In the genomic region with DNA sequence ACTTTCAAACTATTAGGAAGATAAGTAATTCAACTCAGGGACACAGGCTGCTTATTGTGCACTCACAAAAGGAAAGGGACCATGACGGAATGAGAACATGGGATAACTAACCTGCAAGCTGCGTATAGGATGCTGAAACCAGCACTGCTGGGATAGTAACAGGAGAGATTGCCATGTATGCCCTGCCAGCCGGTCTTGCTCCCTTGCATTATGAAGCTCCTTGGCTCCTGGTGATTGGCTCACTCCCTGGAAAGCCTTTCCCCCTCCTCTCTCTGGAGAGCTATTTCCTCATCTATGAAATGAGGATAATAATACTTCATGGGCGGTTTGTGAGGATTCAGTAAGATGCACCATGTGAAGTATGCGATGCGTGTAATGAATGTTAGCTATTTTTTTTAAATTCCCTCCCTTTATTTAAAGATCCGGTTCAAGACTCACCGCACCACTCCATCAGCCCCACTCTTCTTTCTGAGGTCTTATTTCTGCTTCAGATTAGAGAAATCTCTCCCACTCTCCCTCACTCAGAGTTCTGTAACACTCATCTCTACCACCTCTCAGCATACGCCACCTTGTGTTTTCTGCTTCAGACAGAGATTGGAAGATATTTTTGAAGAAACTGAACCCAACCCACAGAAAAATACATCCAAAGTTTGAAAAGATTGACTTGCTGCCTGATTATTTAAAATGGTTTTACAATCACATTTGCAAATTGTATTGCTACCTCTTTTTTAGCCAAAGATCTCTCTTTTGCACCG, we compare ENCODE assay signal across 1 cellular context.
A peak's percentile ranks its signal among the peaks of the same experiment; 100 is the strongest.
TF ChIP-seq lines count a peak whose summit lies in the region.

No MANE protein-coding gene starts in this region.

TF ChIP-seq in neural cell, 6 proteins besides CTCF, POLR2A, EP300 and RAD21:
- TF ChIP-seq, protein P1, sequence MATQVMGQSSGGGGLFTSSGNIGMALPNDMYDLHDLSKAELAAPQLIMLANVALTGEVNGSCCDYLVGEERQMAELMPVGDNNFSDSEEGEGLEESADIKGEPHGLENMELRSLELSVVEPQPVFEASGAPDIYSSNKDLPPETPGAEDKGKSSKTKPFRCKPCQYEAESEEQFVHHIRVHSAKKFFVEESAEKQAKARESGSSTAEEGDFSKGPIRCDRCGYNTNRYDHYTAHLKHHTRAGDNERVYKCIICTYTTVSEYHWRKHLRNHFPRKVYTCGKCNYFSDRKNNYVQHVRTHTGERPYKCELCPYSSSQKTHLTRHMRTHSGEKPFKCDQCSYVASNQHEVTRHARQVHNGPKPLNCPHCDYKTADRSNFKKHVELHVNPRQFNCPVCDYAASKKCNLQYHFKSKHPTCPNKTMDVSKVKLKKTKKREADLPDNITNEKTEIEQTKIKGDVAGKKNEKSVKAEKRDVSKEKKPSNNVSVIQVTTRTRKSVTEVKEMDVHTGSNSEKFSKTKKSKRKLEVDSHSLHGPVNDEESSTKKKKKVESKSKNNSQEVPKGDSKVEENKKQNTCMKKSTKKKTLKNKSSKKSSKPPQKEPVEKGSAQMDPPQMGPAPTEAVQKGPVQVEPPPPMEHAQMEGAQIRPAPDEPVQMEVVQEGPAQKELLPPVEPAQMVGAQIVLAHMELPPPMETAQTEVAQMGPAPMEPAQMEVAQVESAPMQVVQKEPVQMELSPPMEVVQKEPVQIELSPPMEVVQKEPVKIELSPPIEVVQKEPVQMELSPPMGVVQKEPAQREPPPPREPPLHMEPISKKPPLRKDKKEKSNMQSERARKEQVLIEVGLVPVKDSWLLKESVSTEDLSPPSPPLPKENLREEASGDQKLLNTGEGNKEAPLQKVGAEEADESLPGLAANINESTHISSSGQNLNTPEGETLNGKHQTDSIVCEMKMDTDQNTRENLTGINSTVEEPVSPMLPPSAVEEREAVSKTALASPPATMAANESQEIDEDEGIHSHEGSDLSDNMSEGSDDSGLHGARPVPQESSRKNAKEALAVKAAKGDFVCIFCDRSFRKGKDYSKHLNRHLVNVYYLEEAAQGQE (IDR thresholded peaks at IDR 0.05; ENCODE audit: borderline replicate concordance) = no peak
- TF ChIP-seq EZH2 (IDR thresholded peaks at IDR 0.05; ENCODE audit: borderline replicate concordance, insufficient read depth, low read length, poor library complexity, severe bottlenecking) (no peak), SMC3 (conservative IDR thresholded peaks at IDR 0.05; ENCODE audit: poor library complexity) (peak; percentile 15), MXI1 (conservative IDR thresholded peaks at IDR 0.05; ENCODE audit: poor library complexity, severe bottlenecking) (no peak), POLR2AphosphoS5 (IDR thresholded peaks at IDR 0.05) (no peak)
